Comparison of ENCODE assay signal across 15 cellular contexts in the genomic region with DNA sequence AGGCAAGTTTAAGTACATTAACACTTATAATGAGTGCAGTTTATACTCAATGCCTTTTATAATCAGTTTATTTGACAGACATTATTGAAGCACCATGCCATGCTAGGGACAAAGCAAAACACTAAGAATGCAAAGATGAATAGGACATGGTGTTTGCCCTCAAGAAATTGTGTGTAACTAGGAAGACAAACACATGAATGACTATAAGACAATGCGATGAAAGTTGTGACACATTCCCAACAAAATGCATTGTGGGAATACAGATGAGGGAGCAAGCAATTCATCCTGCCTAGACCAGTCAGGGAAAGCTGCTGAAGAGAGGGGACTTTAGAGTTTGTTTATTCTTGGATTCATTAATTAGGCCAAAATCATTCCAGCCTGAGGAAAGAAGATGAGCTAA.
A peak's percentile ranks its signal among the peaks of the same experiment; 100 is the strongest.
DNase-seq lines count a peak whose midpoint lies in the region; ATAC-seq and TF ChIP-seq lines count a peak whose summit lies in the region.
"Had no signal": no experiment of that assay in that cellular context is flagged by ENCODE, and none has a peak within 500 bp of the region (broad histone marks: within the 10 kb centered on the region; RNA-seq: fewer than 3 reads in every experiment).

No MANE protein-coding gene starts in this region.

- CTCF ChIA-PET in IMR-90 (lab: Yijun Ruan, JAX), result interaction anchor here (0.6 kb wide), 1 partner anchor 226 kb away, joined by 3 read pairs; no protein-coding TSS in a partner anchor

- in situ Hi-C loops in IMR-90 (cut with MboI; ENCODE audit: low sequenced_read_pairs), result no loop called here

- intact Hi-C loops in IMR-90 (cut with micrococcal nuclease) (no loop called here), uterus (cut with DNase I; ENCODE audit: low total_unique reads) (no loop called here)

- no peaks in the 10 kb centered on the region for H3K36me3 ChIP-seq in IMR-90 (ENCODE audit: control insufficient read depth, insufficient read depth, low read length)
- H3K36me3 ChIP-seq in mesenchymal stem cell (ENCODE audit: control insufficient read depth in 1 of 2, insufficient read depth in 2 of 2, low read depth in 1 of 2, low read length in 2 of 2), result no peaks in the 10 kb centered on the region
- no peaks in the 10 kb centered on the region for H3K36me3 ChIP-seq in uterus

- H3K27me3 ChIP-seq in IMR-90 (ENCODE audit: control insufficient read depth, insufficient read depth, low read length) (no peaks in the 10 kb centered on the region), mesenchymal stem cell (ENCODE audit: control insufficient read depth in 1 of 2, insufficient read depth in 1 of 2, low read length in 2 of 2) (no peaks in the 10 kb centered on the region), uterus (no peaks in the 10 kb centered on the region)

- no peak overlapping the region for H2AK5ac ChIP-seq in IMR-90 (ENCODE audit: low read depth, low read length)
- H2AK5ac ChIP-seq in mesenchymal stem cell (ENCODE audit: low read length, severe bottlenecking), result no peak overlapping the region

- no peak overlapping the region for H3K4me2 ChIP-seq in IMR-90 (ENCODE audit: low read depth, low read length)
- H3K4me2 ChIP-seq in mesenchymal stem cell (ENCODE audit: low read length, poor library complexity, severe bottlenecking), result no peak overlapping the region
- H3K4me2 ChIP-seq: GM23338 had no signal

- H3K27ac ChIP-seq in IMR-90 (ENCODE audit: insufficient read depth, low read length) (peak overlapping the region; percentile 32), epithelial cell of prostate (peak overlapping the region; percentile 10), mesenchymal stem cell (ENCODE audit: low read length, poor library complexity, severe bottlenecking) (no peak overlapping the region), uterus (no peak overlapping the region)
- H3K27ac ChIP-seq: HL-60 had no signal

- H3K14ac ChIP-seq in IMR-90 (replicated peaks; ENCODE audit: low read depth, low read length), result peak overlapping the region; percentile 6; the same call in 1 of the 2 replicates
- no peak overlapping the region for H3K14ac ChIP-seq in mesenchymal stem cell (ENCODE audit: low read length in 2 of 2)

- H4K20me1 ChIP-seq in IMR-90 (ENCODE audit: insufficient read depth, low read length), result no peaks in the 10 kb centered on the region

- 0 out of 2 replicates have a peak overlapping the region, but pooled peaks have one; percentile 0 for H3K23ac ChIP-seq in IMR-90 (ENCODE audit: low read depth, low read length)
- no peak overlapping the region for H3K23ac ChIP-seq in mesenchymal stem cell (ENCODE audit: low read length in 2 of 2)

- no peak overlapping the region for H3K4ac ChIP-seq in IMR-90 (ENCODE audit: low read depth, low read length)
- H3K4ac ChIP-seq in mesenchymal stem cell (ENCODE audit: low read depth in 1 of 2, low read length in 2 of 2), result no peak overlapping the region

- H3K9me1 ChIP-seq in IMR-90 (ENCODE audit: insufficient read depth, low read length), result no peaks in the 10 kb centered on the region

- peaks cover 6% of the 10 kb centered on the region for H3K4me1 ChIP-seq in IMR-90 (ENCODE audit: control insufficient read depth, insufficient read depth, low read length)
- no peaks in the 10 kb centered on the region for H3K4me1 ChIP-seq in mesenchymal stem cell (ENCODE audit: control insufficient read depth, insufficient read depth, low read depth, low read length)
- H3K4me1 ChIP-seq in uterus, result no peaks in the 10 kb centered on the region

- H2BK12ac ChIP-seq in mesenchymal stem cell (ENCODE audit: low read length in 2 of 2), result no peak overlapping the region

- BruUV-seq in IMR-90 (replicated peaks; lab: Mats Ljungman, UMichigan), result no TSS peak

- dilution Hi-C loops in IMR-90 (cut with HindIII; ENCODE audit: low sequenced_read_pairs, unreplicated experiment), result no loop called here

- TF ChIP-seq CTCF in IMR-90 (conservative IDR thresholded peaks at IDR 0.05; ENCODE audit: low read depth, low read length), result no peak
- TF ChIP-seq CTCF in uterus (IDR thresholded peaks at IDR 0.05), result no peak

- TF ChIP-seq POLR2A in IMR-90 (IDR thresholded peaks at IDR 0.05; ENCODE audit: low read depth, low read length) (no peak), uterus (IDR thresholded peaks at IDR 0.05) (no peak)

- H2BK15ac ChIP-seq in IMR-90 (ENCODE audit: low read depth, low read length), result 0 out of 3 replicates have a peak overlapping the region, but pooled peaks have one; percentile 0
- no peak overlapping the region for H2BK15ac ChIP-seq in mesenchymal stem cell (ENCODE audit: low read depth, poor library complexity, severe bottlenecking)

- peak overlapping the region in 1 of 2 experiments; percentile 13; a peak in 1 of 4 replicates for H4K8ac ChIP-seq in IMR-90 (ENCODE audit: low read depth in 2 of 2, low read length in 2 of 2)
- no peak overlapping the region for H4K8ac ChIP-seq in mesenchymal stem cell (ENCODE audit: low read length)

- peak overlapping the region; percentile 30; the same call in 1 of the 2 replicates for H4K5ac ChIP-seq in IMR-90 (ENCODE audit: low read depth, low read length)

- no peak for TF ChIP-seq RAD21 in IMR-90 (IDR thresholded peaks at IDR 0.05; ENCODE audit: low read length)

- ATAC-seq in IMR-90 (ENCODE audit: low read depth) (no peak), HG02610 (IDR thresholded peaks at IDR 0.05; ENCODE audit: unreplicated experiment) (no peak), GM19328 (IDR thresholded peaks at IDR 0.05; ENCODE audit: unreplicated experiment) (no peak), GM18867 (IDR thresholded peaks at IDR 0.05; ENCODE audit: unreplicated experiment) (no peak)
- ATAC-seq: GM12878, GM23338 had no signal

- no peak overlapping the region for H2AFZ ChIP-seq in IMR-90 (replicated peaks; ENCODE audit: low read length, poor library complexity)
- no peak overlapping the region for H2AFZ ChIP-seq in mesenchymal stem cell (ENCODE audit: low read depth, low read length)
- H2AFZ ChIP-seq: GM23338 had no signal

- no CpG with 5 or more reads among the region's 1 CpG for WGBS in IMR-90 (ENCODE audit: extremely low coverage in 2 of 2, insufficient read length in 1 of 2), 2 experiments
- 98% methylated on average over 1 of the region's 1 CpG for WGBS in mesenchymal stem cell

- H2AK9ac ChIP-seq in IMR-90 (replicated peaks; ENCODE audit: low read depth, low read length, poor library complexity), result no peak overlapping the region

- H3K9me3 ChIP-seq in IMR-90 (ENCODE audit: control insufficient read depth, insufficient read depth, low read length) (0 out of 2 replicates have a peak, but pooled peaks cover 1% of the 10 kb centered on the region), mesenchymal stem cell (ENCODE audit: control insufficient read depth, low read length) (no peaks in the 10 kb centered on the region), uterus (no peaks in the 10 kb centered on the region)

- H3K9ac ChIP-seq in IMR-90 (ENCODE audit: low read depth, low read length) (no peak overlapping the region), mesenchymal stem cell (ENCODE audit: low read length) (no peak overlapping the region)

- POLR2A ChIA-PET in IMR-90 (lab: Charles Lee; ENCODE audit: unreplicated experiment), result no interaction called here

- no peaks in the 10 kb centered on the region for H3K79me1 ChIP-seq in IMR-90 (ENCODE audit: low read depth in 1 of 2, low read length in 2 of 2)
- H3K79me1 ChIP-seq in mesenchymal stem cell (replicated peaks; ENCODE audit: low read length, poor library complexity, severe bottlenecking), result no peaks in the 10 kb centered on the region

- no peak overlapping the region for H3K56ac ChIP-seq in IMR-90 (ENCODE audit: extremely low read depth, insufficient read depth, low read length)

- DNase-seq in IMR-90 (peak; percentile 11), RKO (ENCODE audit: low spot score) (peak; percentile 5), epithelial cell of prostate (ENCODE audit: low read depth, low spot score) (no peak), mesenchymal stem cell (peak; percentile 2), uterus (no peak)
- DNase-seq: C1 segment of cervical spinal cord; CD4-positive, alpha-beta T cell; DMS79; H9 had no signal

- H2BK5ac ChIP-seq in IMR-90 (ENCODE audit: low read depth, low read length, poor library complexity, severe bottlenecking) (peak overlapping the region; percentile 69), mesenchymal stem cell (ENCODE audit: low read depth, low read length, poor library complexity, severe bottlenecking) (no peak overlapping the region)

- H3K4me3 ChIP-seq in IMR-90 (ENCODE audit: insufficient read depth, low read depth, low read length), result no peak overlapping the region
- H3K4me3 ChIP-seq in mesenchymal stem cell (ENCODE audit: insufficient read depth in 1 of 2, low read depth in 1 of 2, low read length in 2 of 2), result no peak overlapping the region
- no peak overlapping the region for H3K4me3 ChIP-seq in uterus
- H3K4me3 ChIP-seq: GM12878, GM23338 had no signal

- H4K91ac ChIP-seq in IMR-90 (ENCODE audit: insufficient read depth, low read depth, low read length) (no peak overlapping the region), mesenchymal stem cell (ENCODE audit: low read length) (no peak overlapping the region)

- H2BK120ac ChIP-seq in IMR-90 (ENCODE audit: low read depth, low read length) (peak overlapping the region; percentile 7; the same call in 1 of the 2 replicates), mesenchymal stem cell (ENCODE audit: low read depth, low read length) (no peak overlapping the region)

- peak overlapping the region; percentile 71; the same call in 1 of the 2 replicates for H3K18ac ChIP-seq in IMR-90 (ENCODE audit: low read depth, low read length)
- no peak overlapping the region for H3K18ac ChIP-seq in mesenchymal stem cell (ENCODE audit: low read depth in 1 of 2, low read length in 2 of 2)

- peak overlapping the region; percentile 12 for H2BK20ac ChIP-seq in IMR-90 (ENCODE audit: low read depth, low read length)

TF ChIP-seq in IMR-90, 13 proteins besides CTCF, POLR2A, EP300 and RAD21 (continues in another document):
- TF ChIP-seq MAFK (IDR thresholded peaks at IDR 0.05; ENCODE audit: low read depth, low read length), result no peak
- TF ChIP-seq, protein P1, sequence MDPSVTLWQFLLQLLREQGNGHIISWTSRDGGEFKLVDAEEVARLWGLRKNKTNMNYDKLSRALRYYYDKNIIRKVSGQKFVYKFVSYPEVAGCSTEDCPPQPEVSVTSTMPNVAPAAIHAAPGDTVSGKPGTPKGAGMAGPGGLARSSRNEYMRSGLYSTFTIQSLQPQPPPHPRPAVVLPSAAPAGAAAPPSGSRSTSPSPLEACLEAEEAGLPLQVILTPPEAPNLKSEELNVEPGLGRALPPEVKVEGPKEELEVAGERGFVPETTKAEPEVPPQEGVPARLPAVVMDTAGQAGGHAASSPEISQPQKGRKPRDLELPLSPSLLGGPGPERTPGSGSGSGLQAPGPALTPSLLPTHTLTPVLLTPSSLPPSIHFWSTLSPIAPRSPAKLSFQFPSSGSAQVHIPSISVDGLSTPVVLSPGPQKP (IDR thresholded peaks at IDR 0.05; ENCODE audit: borderline replicate concordance, low read depth, low read length), result no peak
- TF ChIP-seq, protein P2, sequence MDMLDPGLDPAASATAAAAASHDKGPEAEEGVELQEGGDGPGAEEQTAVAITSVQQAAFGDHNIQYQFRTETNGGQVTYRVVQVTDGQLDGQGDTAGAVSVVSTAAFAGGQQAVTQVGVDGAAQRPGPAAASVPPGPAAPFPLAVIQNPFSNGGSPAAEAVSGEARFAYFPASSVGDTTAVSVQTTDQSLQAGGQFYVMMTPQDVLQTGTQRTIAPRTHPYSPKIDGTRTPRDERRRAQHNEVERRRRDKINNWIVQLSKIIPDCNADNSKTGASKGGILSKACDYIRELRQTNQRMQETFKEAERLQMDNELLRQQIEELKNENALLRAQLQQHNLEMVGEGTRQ (IDR thresholded peaks at IDR 0.05; ENCODE audit: low read depth, low read length), result no peak

Comparison
In these comparisons a context has a peak if more than half of its experiments do, and no peak if none do; other contexts are left out.
1. DNase-seq: peak in IMR-90 (single experiment), RKO (single experiment) and mesenchymal stem cell (single experiment); none in epithelial cell of prostate (single experiment) and uterus (0 of 2).
2. H3K27ac ChIP-seq: peak in IMR-90 (single experiment) and epithelial cell of prostate (single experiment); none in mesenchymal stem cell (single experiment) and uterus (0 of 2).